ENCODE assay signal across 8 cellular contexts in the genomic region with DNA sequence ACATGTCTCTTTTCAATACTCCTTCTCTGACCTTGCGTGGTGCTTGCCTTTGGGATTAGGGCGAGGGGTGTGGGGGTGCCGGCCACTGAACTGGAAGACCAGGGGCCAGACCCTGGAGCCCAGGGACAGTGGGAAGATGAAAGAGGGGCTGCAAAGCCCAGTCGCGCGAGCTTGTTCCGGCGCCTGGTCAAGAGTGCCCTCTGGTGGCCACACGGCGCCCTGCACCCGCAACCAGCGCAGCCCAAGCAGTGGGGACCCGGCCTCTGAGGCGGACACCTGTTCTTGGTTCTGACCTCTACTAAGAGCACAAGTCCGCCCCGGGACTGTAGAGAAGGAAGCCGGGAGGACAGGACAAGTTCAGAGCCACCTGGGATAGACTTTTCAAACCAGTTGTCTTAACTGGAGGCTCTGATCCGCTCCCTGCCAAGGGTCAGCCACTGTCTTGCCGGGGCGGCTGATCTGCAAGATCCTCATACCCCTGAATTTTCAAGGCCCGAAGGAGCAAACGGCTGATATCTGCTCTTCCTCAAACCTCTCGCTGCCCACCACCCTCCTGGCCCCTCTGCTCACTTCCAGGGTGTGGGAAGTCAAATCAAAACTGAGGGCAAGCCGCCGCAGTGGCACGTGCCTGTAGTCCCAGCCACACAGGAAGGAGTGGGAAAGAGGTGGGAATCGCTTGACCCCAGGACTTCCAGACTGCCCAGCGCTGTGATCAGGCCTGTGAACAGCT. TPM values are rescaled to one million over a fixed set of nuclear protein-coding genes. Genes with fewer than 3 reads are reported as not detected.
DNase-seq lines count a peak whose midpoint lies in the region; ATAC-seq and TF ChIP-seq lines count a peak whose summit lies in the region.

No MANE protein-coding gene starts in this region.

- H3K36me3 ChIP-seq in parathyroid adenoma (ENCODE audit: control insufficient read depth, insufficient read depth, low read length): no peaks in the 10 kb centered on the region
- H3K36me3 ChIP-seq in upper lobe of left lung: no peaks in the 10 kb centered on the region

- no peak overlapping the region for H3K9ac ChIP-seq in parathyroid adenoma

- H3K9me3 ChIP-seq in parathyroid adenoma (ENCODE audit: control insufficient read depth, low read length): no peaks in the 10 kb centered on the region
- no peaks in the 10 kb centered on the region for H3K9me3 ChIP-seq in upper lobe of left lung

- H3K4me1 ChIP-seq in parathyroid adenoma (no peaks in the 10 kb centered on the region), upper lobe of left lung (peaks cover 0 to 6% (median 3%) of the 10 kb centered on the region in 4 donors)

- WGBS in upper lobe of left lung, 2 donors: 29 to 52% methylated on average over 13 to 28 of the region's 28 CpGs

- TF ChIP-seq CTCF in parathyroid adenoma (IDR thresholded peaks at IDR 0.05) (peak; percentile 99), upper lobe of left lung (IDR thresholded peaks at IDR 0.05) (peak; percentile 92 to 100 (median 96))

- peak overlapping the region; percentile 54 for H3K4me2 ChIP-seq in parathyroid adenoma (ENCODE audit: low read length)

- no peaks in the 10 kb centered on the region for H3K27me3 ChIP-seq in parathyroid adenoma (ENCODE audit: control insufficient read depth, insufficient read depth, low read length)
- no peaks in the 10 kb centered on the region for H3K27me3 ChIP-seq in upper lobe of left lung

- H3K27ac ChIP-seq in parathyroid adenoma (no peak overlapping the region), upper lobe of left lung (no peak overlapping the region)

- H3K79me2 ChIP-seq in parathyroid adenoma: no peaks in the 10 kb centered on the region

- H3K4me3 ChIP-seq in parathyroid adenoma (ENCODE audit: low read depth, low read length): no peak overlapping the region
- no peak overlapping the region for H3K4me3 ChIP-seq in upper lobe of left lung

- peak; percentile 20 for DNase-seq in NCI-H2029 treated with DMSO at 0.1 percent for 48 hours (lab: John Stamatoyannopoulos, UW)
- DNase-seq in NCI-H2029 (lab: John Stamatoyannopoulos, UW): no peak
- peak; percentile 54 for DNase-seq in RPMI8226
- DNase-seq in activated effector memory CD4-positive, alpha-beta T cell treated with Interleukin-2 at 50 U/mL for 16 hours: peak; percentile 55
- DNase-seq in germinal center (ENCODE audit: low spot score): peak; percentile 66
- DNase-seq in upper lobe of left lung: peak; percentile 69 to 95

- no peak for TF ChIP-seq EP300 in upper lobe of left lung (IDR thresholded peaks at IDR 0.05)

- ATAC-seq in HG03354 (IDR thresholded peaks at IDR 0.05; ENCODE audit: poor library complexity, severe bottlenecking, unreplicated experiment) (peak; percentile 73), upper lobe of left lung (ENCODE audit: low FRiP score in 2 of 2) (peak; percentile 77 to 92)

- peak overlapping the region; percentile 76 for H2AFZ ChIP-seq in parathyroid adenoma

- no peak for TF ChIP-seq POLR2A in upper lobe of left lung (IDR thresholded peaks at IDR 0.05)

RNA-seq across cellular contexts. Expression of gene MSH6, which starts 14.9 kb away (rescaled TPM):
- total RNA-seq in upper lobe of left lung: 10 to 100 TPM; 21.6 to 35.5 (median 30.3) TPM
